1 cellular context compared by ENCODE assay signal in genomic region chr1:16014509-16015482, GRCh38.
TF ChIP-seq lines count a peak whose summit lies in the region.

No MANE protein-coding gene starts in this region.

TF ChIP-seq in GM23338, 12 proteins besides CTCF, POLR2A, EP300 and RAD21 (continued from another document):
- TF ChIP-seq ZNF462 (CRISPR knock-in tag; IDR thresholded peaks at IDR 0.05) (no peak), ZNF331 (CRISPR knock-in tag; IDR thresholded peaks at IDR 0.05; ENCODE audit: low read depth) (no peak), REST (IDR thresholded peaks at IDR 0.05; ENCODE audit: unreplicated experiment) (no peak), CREB1 (CRISPR knock-in tag; IDR thresholded peaks at IDR 0.05; ENCODE audit: low read depth) (no peak)
